10 cellular contexts compared by ENCODE assay signal in the genomic region with DNA sequence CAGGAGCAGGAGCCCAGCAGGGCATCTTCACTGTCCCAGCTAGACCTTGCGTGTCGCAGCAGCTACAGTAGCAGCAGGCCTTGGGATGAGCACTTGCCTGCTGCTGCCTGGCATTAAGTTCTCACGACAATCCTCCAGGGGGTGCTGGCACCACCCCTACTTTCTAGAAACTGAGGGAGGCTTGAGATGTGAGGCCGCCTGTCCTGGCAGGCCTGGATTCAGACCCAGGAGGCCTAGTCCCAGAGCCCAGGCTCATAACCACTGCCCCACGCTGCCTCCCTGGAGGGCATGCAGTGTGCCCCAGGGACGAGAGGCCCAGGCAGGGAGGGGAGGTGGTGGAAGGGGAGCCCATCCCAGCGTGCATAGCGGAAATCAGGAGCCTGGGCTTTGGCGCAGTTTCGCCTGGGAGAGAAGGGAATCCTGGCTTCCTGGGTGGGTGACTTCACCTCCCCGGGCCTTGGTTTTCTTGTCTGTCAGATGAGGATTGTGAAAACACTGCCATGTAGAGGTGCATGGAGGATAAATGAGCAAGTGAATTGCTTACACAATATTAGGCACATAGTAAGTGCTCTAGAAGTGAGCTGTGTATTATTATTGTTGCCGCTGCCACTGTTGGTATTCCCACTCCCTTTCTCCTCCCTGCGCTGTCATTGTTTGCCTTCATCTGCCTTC. TPM values are rescaled to one million over a fixed set of nuclear protein-coding genes. Genes with fewer than 3 reads are reported as not detected.
DNase-seq lines count a peak whose midpoint lies in the region; FAIRE-seq and TF ChIP-seq lines count a peak whose summit lies in the region.
"Had no signal": no experiment of that assay in that cellular context is flagged by ENCODE, and none has a peak within 500 bp of the region (broad histone marks: within the 10 kb centered on the region; RNA-seq: fewer than 3 reads in every experiment).

No MANE protein-coding gene starts in this region.

- H3K4me1 ChIP-seq in BLaER1 treated with 17β-estradiol and CSF1 and Interleukin-3, amounts not matched to agents 10 nM and 100 nM = peaks cover 24 to 61% (median 43%) of the 10 kb centered on the region in 10 experiments
- H3K4me1 ChIP-seq in colonic mucosa (peaks cover 17% of the 10 kb centered on the region), mucosa of rectum (ENCODE audit: control insufficient read depth in 2 of 2, insufficient read depth in 2 of 2, low read length in 2 of 2) (peaks cover 18% of the 10 kb centered on the region in 2 donors)

- H3K4me2 ChIP-seq in BLaER1 treated with 17β-estradiol and CSF1 and Interleukin-3, amounts not matched to agents 10 nM and 100 nM = peak overlapping the region; percentile 2 to 70 (median 53); a peak in 20 of 22 replicates

- no peaks in the 10 kb centered on the region for H3K9me3 ChIP-seq in BLaER1 treated with 17β-estradiol and CSF1 and Interleukin-3, amounts not matched to agents 10 nM and 100 nM (replicated peaks in 1 of 11)
- H3K9me3 ChIP-seq in colonic mucosa = no peaks in the 10 kb centered on the region
- H3K9me3 ChIP-seq in mucosa of rectum (ENCODE audit: control insufficient read depth in 2 of 2, low read length in 2 of 2) = no peaks in the 10 kb centered on the region

- peak; percentile 61 for DNase-seq in M059J (ENCODE audit: low read depth)
- no peak for DNase-seq in colonic mucosa
- DNase-seq in stimulated activated CD4-positive, alpha-beta T cell treated with anti-CD3 and anti-CD28 coated beads, Interleukin-1b, Interleukin-23, amount 100 ng/mL, for 48 hours = no peak
- DNase-seq in SW480 (ENCODE audit: low spot score) = no peak
- DNase-seq in GM19239 (ENCODE audit: insufficient read length, low spot score) = no peak
- no peak for DNase-seq in stimulated activated CD4-positive, alpha-beta T cell treated with anti-CD3 and anti-CD28 coated beads, Interleukin-2, amount 100 ng/mL, for 24 hours

- H3K9ac ChIP-seq in BLaER1 treated with 17β-estradiol and CSF1 and Interleukin-3, amounts not matched to agents 10 nM and 100 nM = peak overlapping the region in 7 of 11 experiments; percentile 17 to 30 (median 24); a peak in 8 of 22 replicates
- H3K9ac ChIP-seq in colonic mucosa (ENCODE audit: low read depth in 2 of 2, low read length in 2 of 2) (no peak overlapping the region), mucosa of rectum (ENCODE audit: low read depth in 1 of 2, low read length in 2 of 2) (no peak overlapping the region)

- H3K4me3 ChIP-seq in BLaER1 treated with 17β-estradiol and CSF1 and Interleukin-3, amounts not matched to agents 10 nM and 100 nM = no peak overlapping the region
- H3K4me3 ChIP-seq in colonic mucosa (no peak overlapping the region), mucosa of rectum (ENCODE audit: low read length in 2 of 2) (no peak overlapping the region)

- FAIRE-seq in GM19239 (lab: Jason Lieb, UNC) = no peak

- H4K20me1 ChIP-seq in BLaER1 treated with 17β-estradiol and CSF1 and Interleukin-3, amounts not matched to agents 10 nM and 100 nM = peaks cover 49 to 99% (median 91%) of the 10 kb centered on the region in 11 experiments; a peak in 21 of 22 replicates

- H3K27ac ChIP-seq in BLaER1 treated with 17β-estradiol and CSF1 and Interleukin-3, amounts not matched to agents 10 nM and 100 nM = peak overlapping the region in 6 of 11 experiments; percentile 10 to 45 (median 28); a peak in 5 of 22 replicates
- H3K27ac ChIP-seq in colonic mucosa = peak overlapping the region; percentile 62
- H3K27ac ChIP-seq in mucosa of rectum (ENCODE audit: low read depth in 2 of 2, low read length in 2 of 2) = peak overlapping the region; percentile 6 to 23

- TF ChIP-seq CTCF in colonic mucosa (IDR thresholded peaks at IDR 0.05) = no peak

- intact Hi-C loops in colonic mucosa (cut with DNase I) = no loop called here

- H3K36me3 ChIP-seq in BLaER1 treated with 17β-estradiol and CSF1 and Interleukin-3, amounts not matched to agents 10 nM and 100 nM = peaks cover 46 to 93% (median 77%) of the 10 kb centered on the region in 11 experiments
- H3K36me3 ChIP-seq in colonic mucosa (peaks cover 7% of the 10 kb centered on the region), mucosa of rectum (ENCODE audit: control insufficient read depth in 2 of 2, insufficient read depth in 2 of 2, low read length in 2 of 2) (peaks cover 24 to 31% of the 10 kb centered on the region in 2 donors)

- no peaks in the 10 kb centered on the region for H3K27me3 ChIP-seq in BLaER1 treated with 17β-estradiol and CSF1 and Interleukin-3, amounts not matched to agents 10 nM and 100 nM
- H3K27me3 ChIP-seq in colonic mucosa (no peaks in the 10 kb centered on the region), mucosa of rectum (ENCODE audit: control insufficient read depth in 2 of 2, insufficient read depth in 2 of 2, low read length in 2 of 2) (no peaks in the 10 kb centered on the region)

RNA-seq across cellular contexts. Expression of a gene that starts 26.1 kb away (rescaled TPM):
- total RNA-seq in M059J (2014; rRNA removed; shearing (Covaris generic)) = 33.6 and 58.5 TPM in 2 replicates
- total RNA-seq in colonic mucosa = 10 to 100 TPM; 46.0 to 87.5 TPM

RNA-seq across cellular contexts. Expression of a gene that starts 40.3 kb away (rescaled TPM):
- not detected in 2 replicates for total RNA-seq in M059J (2014; rRNA removed; shearing (Covaris generic))
- 1 to 10 TPM in 1 of 2 donors, under 1 TPM in 1; 0.99 to 1.1 TPM for total RNA-seq in colonic mucosa

RNA-seq across cellular contexts. Expression of a gene that starts 55.7 kb away (rescaled TPM):
- total RNA-seq in M059J (2014; rRNA removed; shearing (Covaris generic)) = not detected in 2 replicates
- under 1 TPM in 1 of 2 donors, not detected in 1; 0.08 TPM for total RNA-seq in colonic mucosa
- total RNA-seq: dermis microvascular lymphatic vessel endothelial cell, RPMI7951 had no signal

Comparison
In these comparisons a context has a peak if more than half of its experiments do, and no peak if none do; other contexts are left out.
1. H3K9ac ChIP-seq: peak in BLaER1 treated with 17β-estradiol and CSF1 and Interleukin-3, amounts not matched to agents 10 nM and 100 nM (7 of 11); none in colonic mucosa (0 of 2) and mucosa of rectum (0 of 2).
2. Peak in every context shown above with its lines, with median percentiles within 50 percentile points of each other: H3K27ac ChIP-seq.